ENCODE assay signal across 16 cellular contexts in the genomic region with DNA sequence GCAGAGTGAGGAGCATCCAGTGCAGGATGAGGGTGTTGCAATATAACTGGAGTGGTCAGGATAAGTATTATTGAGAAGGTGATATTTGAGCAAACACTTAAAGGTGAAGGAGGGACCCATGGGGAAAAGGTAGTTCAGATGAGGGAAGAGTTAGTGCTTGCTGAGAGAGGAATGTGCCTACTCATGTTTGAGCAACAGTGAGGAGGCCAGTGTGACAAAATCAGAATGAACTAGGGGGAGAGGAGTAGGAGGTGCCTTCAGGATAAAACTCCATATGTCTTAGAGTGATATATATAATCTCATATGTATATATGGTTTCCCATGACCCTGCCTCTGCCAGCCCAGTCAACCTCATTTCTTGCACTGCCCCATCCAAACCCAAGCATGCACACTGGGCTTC. TPM values are rescaled to one million over a fixed set of nuclear protein-coding genes. Genes with fewer than 3 reads are reported as not detected.
A peak's percentile ranks its signal among the peaks of the same experiment; 100 is the strongest.
DNase-seq lines count a peak whose midpoint lies in the region; ATAC-seq, FAIRE-seq and TF ChIP-seq lines count a peak whose summit lies in the region.
"Had no signal": no experiment of that assay in that cellular context is flagged by ENCODE, and none has a peak within 500 bp of the region (broad histone marks: within the 10 kb centered on the region; RNA-seq: fewer than 3 reads in every experiment).

No MANE protein-coding gene starts in this region.

- H2AK5ac ChIP-seq in H1 (ENCODE audit: low read depth, low read length) (no peak overlapping the region), mesendoderm (ENCODE audit: low read length) (no peak overlapping the region)

- H3K36me3 ChIP-seq in heart right ventricle, result no peaks in the 10 kb centered on the region
- H3K36me3 ChIP-seq in H1 (ENCODE audit: control insufficient read depth in 2 of 4, insufficient read depth in 4 of 4, low read length in 3 of 4), result no peaks in the 10 kb centered on the region
- no peaks in the 10 kb centered on the region for H3K36me3 ChIP-seq in mesendoderm (ENCODE audit: control insufficient read depth, insufficient read depth, low read length)
- H3K36me3 ChIP-seq in osteoblast (ENCODE audit: insufficient read depth, low read length), result no peaks in the 10 kb centered on the region
- H3K36me3 ChIP-seq: neutrophil, SJCRH30 had no signal

- H2BK15ac ChIP-seq in H1 (ENCODE audit: low read length) (no peak overlapping the region), mesendoderm (replicated peaks; ENCODE audit: low read depth) (no peak overlapping the region)

- ATAC-seq in heart right ventricle (peak in 5 of 8 donors; percentile 32 to 54 (median 43)), GM21528 (IDR thresholded peaks at IDR 0.05; ENCODE audit: low FRiP score, unreplicated experiment) (no peak)

- H2BK20ac ChIP-seq in H1 (ENCODE audit: low read length), result peak overlapping the region; percentile 66; the same call in 1 of the 2 replicates

- H3K4ac ChIP-seq in H1 (replicated peaks; ENCODE audit: insufficient read length, low read depth, low read length) (no peak overlapping the region), mesendoderm (ENCODE audit: low read depth, low read length) (no peak overlapping the region)

- POLR2A ChIA-PET in H1 (lab: Charles Lee; ENCODE audit: partially characterized antibody), result no interaction called here

- no peak for TF ChIP-seq CTCF in heart right ventricle (IDR thresholded peaks at IDR 0.05)
- no peak for TF ChIP-seq CTCF in H1 (IDR thresholded peaks at IDR 0.05; ENCODE audit: control extremely low read depth in 1 of 3, insufficient read depth in 1 of 3, low read depth in 1 of 3, low read length in 3 of 3)
- TF ChIP-seq CTCF in osteoblast (IDR thresholded peaks at IDR 0.05; ENCODE audit: extremely low read depth, low read depth, low read length), result no peak

- H4K20me1 ChIP-seq in H1 (replicated peaks in 1 of 2; ENCODE audit: control insufficient read depth in 1 of 2, insufficient read depth in 2 of 2, low read length in 2 of 2) (no peaks in the 10 kb centered on the region), osteoblast (ENCODE audit: insufficient read depth, low read length) (no peaks in the 10 kb centered on the region)

- H3K79me2 ChIP-seq in H1 (ENCODE audit: control insufficient read depth in 1 of 2, insufficient read depth in 2 of 2, low read length in 2 of 2) (no peaks in the 10 kb centered on the region), mesendoderm (ENCODE audit: control insufficient read depth, insufficient read depth, low read length) (no peaks in the 10 kb centered on the region), osteoblast (ENCODE audit: insufficient read depth, low read length) (no peaks in the 10 kb centered on the region)

- H2BK12ac ChIP-seq in H1 (ENCODE audit: low read depth, low read length), result no peak overlapping the region

- H2AFZ ChIP-seq in H1 (ENCODE audit: low read length), result no peak overlapping the region
- H2AFZ ChIP-seq in osteoblast (ENCODE audit: low read length), result no peak overlapping the region

- CTCF ChIA-PET in H1 (lab: Charles Lee; ENCODE audit: partially characterized antibody), result interaction anchor here (0.7 to 13.2 kb wide), 20 partner anchors 10 to 337 kb away, joined by 3 to 114 read pairs (median 6); no protein-coding TSS in a partner anchor

- no peak for TF ChIP-seq EP300 in H1 (IDR thresholded peaks at IDR 0.05; ENCODE audit: borderline replicate concordance in 1 of 2, low read depth in 2 of 2, low read length in 2 of 2)

- no peak for TF ChIP-seq POLR2A in H1 (IDR thresholded peaks at IDR 0.05; ENCODE audit: control extremely low read depth in 1 of 2, low read depth in 2 of 2, low read length in 2 of 2)

- DNase-seq in heart right ventricle (no peak), cardiac septum (ENCODE audit: low spot score) (no peak), H1 (ENCODE audit: low read depth in 1 of 2, low spot score in 2 of 2) (no peak), mesendoderm (peak; percentile 67), NCI-H2107 (lab: John Stamatoyannopoulos, UW) (no peak), osteoblast (ENCODE audit: insufficient read length, low spot score, missing footprints) (no peak), NCI-H1092 treated with DMSO at 0.1 percent for 48 hours (lab: John Stamatoyannopoulos, UW) (no peak)
- DNase-seq: activated naive CD4-positive, alpha-beta T cell; CD4-positive, alpha-beta T cell; cortex of kidney; DND-41; T-helper 9 cell had no signal

- TF ChIP-seq RAD21 in H1 (IDR thresholded peaks at IDR 0.05 in 1 of 2, conservative IDR thresholded peaks at IDR 0.05 in 1 of 2; ENCODE audit: low read depth in 2 of 2, low read length in 2 of 2), result no peak

- H3K9ac ChIP-seq in H1 (replicated peaks in 1 of 4; ENCODE audit: extremely low read depth in 1 of 4, low read depth in 3 of 4, low read length in 3 of 4) (no peak overlapping the region), mesendoderm (ENCODE audit: low read length) (no peak overlapping the region)

- H3K79me1 ChIP-seq in H1 (ENCODE audit: low read depth, low read length) (no peaks in the 10 kb centered on the region), mesendoderm (ENCODE audit: low read length) (no peaks in the 10 kb centered on the region)

- H3K56ac ChIP-seq in H1 (replicated peaks; ENCODE audit: insufficient read length, low read depth, low read length) (no peak overlapping the region), mesendoderm (ENCODE audit: low read length) (no peak overlapping the region)

- H3K18ac ChIP-seq in H1 (ENCODE audit: extremely low read depth, low read length), result no peak overlapping the region; the same call in 1 of the 2 replicates
- no peak overlapping the region for H3K18ac ChIP-seq in mesendoderm (ENCODE audit: low read length)

- H2BK5ac ChIP-seq in H1 (ENCODE audit: low read depth, low read length) (no peak overlapping the region), mesendoderm (ENCODE audit: low read length) (no peak overlapping the region)

- no peak for FAIRE-seq in H1 (lab: Jason Lieb, UNC)

- intact Hi-C loops in heart right ventricle (cut with DNase I), result loop anchor here (2.0 to 10.0 kb wide), 7 partner anchors 53 to 237 kb away; partner anchors contain the start of genes MAN1A2 (in 1 of the 10) and TTF2 (in 1 of the 10)
- intact Hi-C loops in cardiac septum (cut with DNase I), result loop anchor here (2.0 to 10.0 kb wide), 3 partner anchors 105 to 477 kb away; partner anchors contain the start of genes MAN1A2 and TENT5C

- no peak overlapping the region for H2BK120ac ChIP-seq in H1 (replicated peaks; ENCODE audit: low read depth, low read length)
- H2BK120ac ChIP-seq in mesendoderm (ENCODE audit: low read depth, low read length), result no peak overlapping the region

- H3K14ac ChIP-seq in H1 (ENCODE audit: insufficient read length), result no peak overlapping the region

- H3K23ac ChIP-seq in H1 (ENCODE audit: insufficient read length) (no peak overlapping the region), mesendoderm (ENCODE audit: low read length) (no peak overlapping the region)

- H4K8ac ChIP-seq in H1 (ENCODE audit: extremely low read depth, insufficient read depth, low read length) (no peak overlapping the region), mesendoderm (ENCODE audit: low read depth, low read length) (no peak overlapping the region)

- H3K4me3 ChIP-seq in heart right ventricle (no peak overlapping the region), H1 (ENCODE audit: extremely low read depth in 1 of 4, insufficient read depth in 2 of 4, low read depth in 3 of 4, low read length in 4 of 4) (no peak overlapping the region), mesendoderm (ENCODE audit: low read length) (no peak overlapping the region), osteoblast (ENCODE audit: insufficient read depth, low read length) (no peak overlapping the region)
- H3K4me3 ChIP-seq: SJCRH30 had no signal

- H3K27me3 ChIP-seq in heart right ventricle, result no peaks in the 10 kb centered on the region
- no peaks in the 10 kb centered on the region; a peak in 1 of 7 replicates for H3K27me3 ChIP-seq in H1 (replicated peaks in 1 of 4; ENCODE audit: control insufficient read depth in 3 of 4, extremely low read depth in 1 of 4, insufficient read depth in 3 of 4, low read length in 3 of 4)
- H3K27me3 ChIP-seq in mesendoderm (ENCODE audit: insufficient read depth, low read length, poor library complexity), result no peaks in the 10 kb centered on the region
- H3K27me3 ChIP-seq in osteoblast (ENCODE audit: insufficient read depth, low read length), result peaks cover 18% of the 10 kb centered on the region
- H3K27me3 ChIP-seq: SJCRH30 had no signal

- H3K27ac ChIP-seq in heart right ventricle (peak overlapping the region in 7 of 10 donors; percentile 56 to 78 (median 69)), H1 (ENCODE audit: low read depth, low read length) (no peak overlapping the region), mesendoderm (ENCODE audit: low read depth, low read length) (no peak overlapping the region), osteoblast (ENCODE audit: low read depth, low read length) (no peak overlapping the region)
- H3K27ac ChIP-seq: neutrophil, SJCRH30 had no signal

- no peaks in the 10 kb centered on the region for H3K23me2 ChIP-seq in H1 (ENCODE audit: low read depth, low read length)

- H3K4me1 ChIP-seq in heart right ventricle, result peaks cover 0 to 36% (median 10%) of the 10 kb centered on the region in 9 donors
- H3K4me1 ChIP-seq in H1 (replicated peaks in 1 of 4; ENCODE audit: control insufficient read depth in 3 of 4, insufficient read depth in 4 of 4, low read length in 3 of 4), result peaks cover 0 to 6% (median 2%) of the 10 kb centered on the region in 4 experiments; a peak in 2 of 7 replicates
- no peaks in the 10 kb centered on the region for H3K4me1 ChIP-seq in mesendoderm (ENCODE audit: control insufficient read depth, low read depth, low read length)
- H3K4me1 ChIP-seq in osteoblast (ENCODE audit: insufficient read depth, low read length), result peaks cover 2% of the 10 kb centered on the region

- H3K4me2 ChIP-seq in H1 (ENCODE audit: insufficient read depth in 1 of 2, low read depth in 2 of 2, low read length in 2 of 2), result no peak overlapping the region
- H3K4me2 ChIP-seq in mesendoderm (ENCODE audit: low read length), result no peak overlapping the region
- no peak overlapping the region for H3K4me2 ChIP-seq in osteoblast (ENCODE audit: insufficient read depth, low read length)

- H4K5ac ChIP-seq in H1 (ENCODE audit: insufficient read length, low read depth, low read length) (no peak overlapping the region), mesendoderm (ENCODE audit: low read length) (no peak overlapping the region)

- no peaks in the 10 kb centered on the region for H3K9me3 ChIP-seq in heart right ventricle
- H3K9me3 ChIP-seq in H1 (ENCODE audit: insufficient read depth in 2 of 2, low read depth in 1 of 2, low read length in 1 of 2), result no peaks in the 10 kb centered on the region
- H3K9me3 ChIP-seq in osteoblast (ENCODE audit: low read depth, low read length), result no peaks in the 10 kb centered on the region
- H3K9me3 ChIP-seq: neutrophil, SJCRH30 had no signal

- no peak overlapping the region for H4K91ac ChIP-seq in H1 (replicated peaks; ENCODE audit: insufficient read length, low read length)

RNA-seq across cellular contexts. Expression of gene TRIM45, which starts 6.3 kb away (rescaled TPM):
- total RNA-seq in heart right ventricle (10 to 100 TPM in 8 of 10 donors, 1 to 10 TPM in 2; 7.5 to 21.6 (median 14.7) TPM), cardiac septum (8.9 TPM), osteoblast (1.4 and 2.1 TPM in 2 replicates)
- polyA plus RNA-seq in heart right ventricle (10 to 100 TPM in 1 of 2 donors, 1 to 10 TPM in 1; 1.3 to 21.1 TPM), H1 (2011; rRNA removed) (13.7 and 15.0 TPM in 2 replicates)
- total RNA-seq in H1 (2021; fragmentation: NEBNext Ultra II Directional; extraction: Animal tissue kit (Norgen Biotek cat#: 25700)), result 15.6 and 16.7 TPM in 2 replicates
- 22.2 TPM for polyA plus RNA-seq in H1 (2011; cell fraction: cytosol; rRNA removed)
- polyA plus RNA-seq in H1 (2011; cell fraction: nucleus; rRNA removed), result 25.4 TPM
- 17.4 to 23.5 TPM (median 19.7 TPM) in 4 replicates for polyA plus RNA-seq in H1 (2012, experiment 1 of 2)
- 5.0 TPM for polyA plus RNA-seq in H1 (2012, experiment 2 of 2)
- 9.2 TPM for polyA plus RNA-seq in H1 (2013, experiment 1 of 2)
- polyA plus RNA-seq in H1 (2013, experiment 2 of 2), result 7.9 TPM
- polyA minus RNA-seq in H1 (2011; rRNA and poly(A)+ RNA removed), result 12.7 and 13.1 TPM in 2 replicates
- 7.6 TPM for polyA minus RNA-seq in H1 (2011; cell fraction: cytosol; rRNA and poly(A)+ RNA removed)
- polyA minus RNA-seq in H1 (2011; cell fraction: nucleus; rRNA and poly(A)+ RNA removed), result 10.7 TPM
- 4.5 TPM for polyA plus RNA-seq in mesendoderm (2013, experiment 1 of 2)
- 4.5 TPM for polyA plus RNA-seq in mesendoderm (2013, experiment 2 of 2)
- total RNA-seq: OCI-LY7 had no signal

Comparison
In these comparisons a context has a peak if more than half of its experiments do, and no peak if none do; other contexts are left out.
1. H3K27ac ChIP-seq: peak in heart right ventricle (7 of 10); none in H1 (single experiment), mesendoderm (single experiment) and osteoblast (single experiment).